In the genomic region with DNA sequence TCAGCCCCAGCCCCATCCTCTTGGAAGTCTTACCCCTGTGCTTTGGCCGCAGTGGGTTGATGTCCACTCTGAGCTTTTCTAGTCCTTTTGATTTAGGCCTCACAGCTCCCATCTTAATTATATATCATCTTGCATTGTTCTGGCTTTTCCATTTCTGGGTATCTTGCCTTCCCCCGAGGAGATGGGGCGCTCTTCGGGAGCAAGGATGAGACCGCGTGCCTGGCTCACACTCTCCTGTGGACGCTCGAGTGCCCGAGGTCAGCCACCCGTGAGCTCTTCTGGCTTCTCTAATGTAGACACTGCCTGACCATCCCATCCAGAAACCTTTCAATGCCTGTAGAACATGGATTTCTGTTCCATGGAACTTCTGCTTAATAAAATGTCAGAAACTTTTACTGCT, we compare ENCODE assay signal across 24 cellular contexts. TPM values are rescaled to one million over a fixed set of nuclear protein-coding genes. Genes with fewer than 3 reads are reported as not detected.
DNase-seq lines count a peak whose midpoint lies in the region; ATAC-seq lines count a peak whose summit lies in the region.
"Had no signal": no experiment of that assay in that cellular context is flagged by ENCODE, and none has a peak within 500 bp of the region (broad histone marks: within the 10 kb centered on the region; RNA-seq: fewer than 3 reads in every experiment).

No MANE protein-coding gene starts in this region.

- no peaks in the 10 kb centered on the region for H3K27me3 Mint-ChIP-seq in activated naive CD4-positive, alpha-beta T cell treated with anti-CD3 and anti-CD28 coated beads, Interleukin-2, amount 10 ng/mL, durations not matched to agents 7 days and 5 days
- no peaks in the 10 kb centered on the region for H3K27me3 Mint-ChIP-seq in T-helper 17 cell
- H3K27me3 Mint-ChIP-seq in effector memory CD8-positive, alpha-beta T cell: no peaks in the 10 kb centered on the region

- CTCF ChIA-PET in activated naive CD4-positive, alpha-beta T cell treated with anti-CD3 and anti-CD28 coated beads, Interleukin-2, amount 10 ng/mL, durations not matched to agents 7 days and 5 days (lab: Charles Lee): interaction anchor here (1.1 to 2.6 kb wide), 6 partner anchors 15 to 91 kb away, joined by 3 to 9 read pairs (median 4); no protein-coding TSS in a partner anchor

- H3K4me3 Mint-ChIP-seq in activated naive CD4-positive, alpha-beta T cell treated with anti-CD3 and anti-CD28 coated beads, Interleukin-2, amount 10 ng/mL, durations not matched to agents 7 days and 5 days: no peak overlapping the region
- peak overlapping the region; percentile 68 for H3K4me3 Mint-ChIP-seq in T-helper 17 cell
- peak overlapping the region; percentile 65 to 66 for H3K4me3 Mint-ChIP-seq in effector memory CD8-positive, alpha-beta T cell
- no peak overlapping the region for H3K4me3 Mint-ChIP-seq in stimulated activated effector memory CD8-positive, alpha-beta T cell treated with anti-CD3 and anti-CD28 coated beads, Interleukin-12 subunit alpha, Interleukin-12 subunit beta, amount 100 ng/mL, for 72 hours

- peaks cover 90% of the 10 kb centered on the region for H3K4me1 Mint-ChIP-seq in activated naive CD4-positive, alpha-beta T cell treated with anti-CD3 and anti-CD28 coated beads, Interleukin-2, amount 10 ng/mL, durations not matched to agents 7 days and 5 days
- H3K4me1 Mint-ChIP-seq in T-helper 17 cell: peaks cover 76% of the 10 kb centered on the region
- H3K4me1 Mint-ChIP-seq in effector memory CD8-positive, alpha-beta T cell (ENCODE audit: low read depth in 2 of 2): peaks cover 66 to 78% of the 10 kb centered on the region in 2 donors
- peaks cover 85% of the 10 kb centered on the region for H3K4me1 Mint-ChIP-seq in stimulated activated effector memory CD8-positive, alpha-beta T cell treated with anti-CD3 and anti-CD28 coated beads, Interleukin-12 subunit alpha, Interleukin-12 subunit beta, amount 100 ng/mL, for 72 hours

- no peak for ATAC-seq in T-helper 17 cell
- no peak for ATAC-seq in effector memory CD8-positive, alpha-beta T cell (replicated peaks)
- no peak for ATAC-seq in stimulated activated effector memory CD8-positive, alpha-beta T cell treated with anti-CD3 and anti-CD28 coated beads, Interleukin-12 subunit alpha, Interleukin-12 subunit beta, amount 100 ng/mL, for 72 hours
- no peak for ATAC-seq in HG02678 (IDR thresholded peaks at IDR 0.05; ENCODE audit: unreplicated experiment)
- ATAC-seq: gastrocnemius medialis, GM12878 had no signal

- H3K27ac Mint-ChIP-seq in activated naive CD4-positive, alpha-beta T cell treated with anti-CD3 and anti-CD28 coated beads, Interleukin-2, amount 10 ng/mL, durations not matched to agents 7 days and 5 days: peak overlapping the region; percentile 99
- peak overlapping the region; percentile 100 for H3K27ac Mint-ChIP-seq in T-helper 17 cell
- H3K27ac Mint-ChIP-seq in effector memory CD8-positive, alpha-beta T cell: peak overlapping the region; percentile 99 to 100
- peak overlapping the region; percentile 98 for H3K27ac Mint-ChIP-seq in stimulated activated effector memory CD8-positive, alpha-beta T cell treated with anti-CD3 and anti-CD28 coated beads, Interleukin-12 subunit alpha, Interleukin-12 subunit beta, amount 100 ng/mL, for 72 hours

- no peak for DNase-seq in activated naive CD4-positive, alpha-beta T cell treated with anti-CD3 and anti-CD28 coated beads, Interleukin-2, amount 10 ng/mL, durations not matched to agents 7 days and 5 days
- no peak for DNase-seq in activated naive CD4-positive, alpha-beta T cell treated with anti-CD3 and anti-CD28 coated beads, Interleukin-2, amount 50 U/mL, for 16 hours
- no peak for DNase-seq in T-helper 17 cell
- no peak for DNase-seq in effector memory CD8-positive, alpha-beta T cell
- DNase-seq in stimulated activated effector memory CD8-positive, alpha-beta T cell treated with anti-CD3 and anti-CD28 coated beads, Interleukin-12 subunit alpha, Interleukin-12 subunit beta, amount 100 ng/mL, for 72 hours (ENCODE audit: low spot score in 2 of 2): no peak
- no peak for DNase-seq in globus pallidus (ENCODE audit: low spot score)
- DNase-seq in NCI-H510A treated with DMSO at 0.1 percent for 48 hours (lab: John Stamatoyannopoulos, UW): no peak
- DNase-seq: activated effector memory CD4-positive, alpha-beta T cell treated with anti-CD3 and anti-CD28 coated beads, Interleukin-2, amount 50 U/mL, for 16 hours; anterior cingulate cortex; caudate nucleus; gastrocnemius medialis; GOT3; mammary epithelial cell; MG63; NCI-H1436; NCI-H526 treated with DMSO at 0.1 percent for 48 hours; posterior cingulate gyrus; SHP77; sigmoid colon had no signal

- H3K36me3 Mint-ChIP-seq in activated naive CD4-positive, alpha-beta T cell treated with anti-CD3 and anti-CD28 coated beads, Interleukin-2, amount 10 ng/mL, durations not matched to agents 7 days and 5 days: peaks cover 67% of the 10 kb centered on the region
- peaks cover 13% of the 10 kb centered on the region for H3K36me3 Mint-ChIP-seq in T-helper 17 cell (ENCODE audit: low read depth)
- H3K36me3 Mint-ChIP-seq in effector memory CD8-positive, alpha-beta T cell (ENCODE audit: insufficient read depth): peaks cover 52% of the 10 kb centered on the region
- H3K36me3 Mint-ChIP-seq in stimulated activated effector memory CD8-positive, alpha-beta T cell treated with anti-CD3 and anti-CD28 coated beads, Interleukin-12 subunit alpha, Interleukin-12 subunit beta, amount 100 ng/mL, for 72 hours: peaks cover 35% of the 10 kb centered on the region

- H3K9me3 Mint-ChIP-seq in activated naive CD4-positive, alpha-beta T cell treated with anti-CD3 and anti-CD28 coated beads, Interleukin-2, amount 10 ng/mL, durations not matched to agents 7 days and 5 days: no peaks in the 10 kb centered on the region
- H3K9me3 Mint-ChIP-seq in effector memory CD8-positive, alpha-beta T cell: no peaks in the 10 kb centered on the region
- H3K9me3 Mint-ChIP-seq in stimulated activated effector memory CD8-positive, alpha-beta T cell treated with anti-CD3 and anti-CD28 coated beads, Interleukin-12 subunit alpha, Interleukin-12 subunit beta, amount 100 ng/mL, for 72 hours: no peaks in the 10 kb centered on the region

- H3K9me3 ChIP-seq in T-helper 17 cell (ENCODE audit: control insufficient read depth, low read length, poor library complexity, severe bottlenecking): no peaks in the 10 kb centered on the region
- H3K9me3 ChIP-seq: esophagus muscularis mucosa, gastrocnemius medialis, MG63, sigmoid colon, thoracic aorta had no signal

RNA-seq across cellular contexts. Expression of a gene that starts 53.5 kb away (rescaled TPM):
- total RNA-seq in T-helper 17 cell: 100 to 1,000 TPM; 249 to 322 TPM
- total RNA-seq: mammary epithelial cell, OCI-LY7 had no signal

Comparison
In these comparisons a context has a peak if more than half of its experiments do, and no peak if none do; other contexts are left out.
1. H3K4me3 Mint-ChIP-seq: peak in T-helper 17 cell (single experiment) and effector memory CD8-positive, alpha-beta T cell (2 of 2); none in activated naive CD4-positive, alpha-beta T cell treated with anti-CD3 and anti-CD28 coated beads, Interleukin-2, amount 10 ng/mL, durations not matched to agents 7 days and 5 days (single experiment) and stimulated activated effector memory CD8-positive, alpha-beta T cell treated with anti-CD3 and anti-CD28 coated beads, Interleukin-12 subunit alpha, Interleukin-12 subunit beta, amount 100 ng/mL, for 72 hours (single experiment).
2. Peak in every context shown above with its lines, with median percentiles within 50 percentile points of each other: H3K27ac Mint-ChIP-seq.